In genomic region chr2:47735912-47736311, GRCh38 we compare ENCODE assay signal across 21 cellular contexts.
"Had no signal": no experiment of that assay in that cellular context is flagged by ENCODE, and none has a peak within 500 bp of the region (broad histone marks: within the 10 kb centered on the region; RNA-seq: fewer than 3 reads in every experiment).

No MANE protein-coding gene starts in this region.

- H3K9me3 ChIP-seq: heart left ventricle, left lung, prostate gland, right lobe of liver, spleen, transverse colon had no signal

- H3K27me3 Mint-ChIP-seq: activated naive CD4-positive, alpha-beta T cell treated with anti-CD3 and anti-CD28 coated beads, Interleukin-2, amount 10 ng/mL, durations not matched to agents 7 days and 5 days had no signal

- H3K27ac Mint-ChIP-seq: activated naive CD4-positive, alpha-beta T cell treated with anti-CD3 and anti-CD28 coated beads, Interleukin-2, amount 10 ng/mL, durations not matched to agents 7 days and 5 days; activated T-helper 2 cell treated with anti-CD3 and anti-CD28 coated beads, Interferon-gamma antibody, Interleukin-2, Interleukin-4, amounts not matched to agents 10 μg/mL and 5 μg/mL and 100 μg/mL, durations not matched to agents 14 hours and 24 hours and 36 hours; nephron progenitor cell had no signal

- H3K9me3 Mint-ChIP-seq: activated naive CD4-positive, alpha-beta T cell treated with anti-CD3 and anti-CD28 coated beads, Interleukin-2, amount 10 ng/mL, durations not matched to agents 7 days and 5 days; activated T-helper 2 cell treated with anti-CD3 and anti-CD28 coated beads, Interferon-gamma antibody, Interleukin-2, Interleukin-4, amounts not matched to agents 10 μg/mL and 5 μg/mL and 100 μg/mL, durations not matched to agents 14 hours and 24 hours and 36 hours; nephron progenitor cell had no signal

- H3K27ac ChIP-seq: coronary artery, heart left ventricle, left lung, prostate gland, right lobe of liver, transverse colon had no signal

- H3K27me3 ChIP-seq: left lung, right lobe of liver, spleen, transverse colon had no signal

- H3K4me3 ChIP-seq: coronary artery, heart left ventricle, left lung, prostate gland, right lobe of liver, spleen, transverse colon had no signal

- DNase-seq: activated CD4-positive, alpha-beta T cell treated with anti-CD3 and anti-CD28 coated beads, Interleukin-2, amount 50 U/mL, for 1 hour; activated CD4-positive, CD25-positive, alpha-beta regulatory T cell; activated naive CD4-positive, alpha-beta T cell treated with anti-CD3 and anti-CD28 coated beads, Interleukin-2, amount 10 ng/mL, durations not matched to agents 7 days and 5 days; caudate nucleus; effector CD4-positive, alpha-beta T cell; foreskin melanocyte; heart left ventricle; left lung; mesenchymal stem cell; nephron progenitor cell; right lobe of liver; spleen; stimulated activated CD4-positive, alpha-beta T cell treated with anti-CD3 and anti-CD28 coated beads, Interleukin-1b, Interleukin-23, amount 100 ng/mL, for 48 hours; stimulated activated naive CD4-positive, alpha-beta T cell; substantia nigra; transverse colon had no signal

- H3K36me3 Mint-ChIP-seq: activated naive CD4-positive, alpha-beta T cell treated with anti-CD3 and anti-CD28 coated beads, Interleukin-2, amount 10 ng/mL, durations not matched to agents 7 days and 5 days had no signal

- FAIRE-seq: keratinocyte, TTC549 had no signal

- H3K4me3 Mint-ChIP-seq: activated naive CD4-positive, alpha-beta T cell treated with anti-CD3 and anti-CD28 coated beads, Interleukin-2, amount 10 ng/mL, durations not matched to agents 7 days and 5 days; nephron progenitor cell had no signal

- ATAC-seq: heart left ventricle, left lung, right lobe of liver had no signal

- H3K36me3 ChIP-seq: heart left ventricle, left lung, prostate gland, right lobe of liver, spleen, transverse colon had no signal

- H3K4me1 Mint-ChIP-seq: activated naive CD4-positive, alpha-beta T cell treated with anti-CD3 and anti-CD28 coated beads, Interleukin-2, amount 10 ng/mL, durations not matched to agents 7 days and 5 days; nephron progenitor cell had no signal

- H3K4me1 ChIP-seq: heart left ventricle, left lung, prostate gland, right lobe of liver, transverse colon had no signal
